In genomic region chr3:39290255-39290654, GRCh38 we compare ENCODE assay signal across 16 cellular contexts. TPM values are rescaled to one million over a fixed set of nuclear protein-coding genes. Genes with fewer than 3 reads are reported as not detected.
DNase-seq lines count a peak whose midpoint lies in the region; ATAC-seq and TF ChIP-seq lines count a peak whose summit lies in the region.
"Had no signal": no experiment of that assay in that cellular context is flagged by ENCODE, and none has a peak within 500 bp of the region (broad histone marks: within the 10 kb centered on the region; RNA-seq: fewer than 3 reads in every experiment).

No MANE protein-coding gene starts in this region.

- no peaks in the 10 kb centered on the region for H3K9me3 Mint-ChIP-seq in neural progenitor cell
- H3K9me3 Mint-ChIP-seq: activated CD4-positive, alpha-beta memory T cell treated with anti-CD3 and anti-CD28 coated beads, Interleukin-2, amount 10 ng/mL, durations not matched to agents 7 days and 5 days; CD4-positive, alpha-beta T cell; effector memory CD8-positive, alpha-beta T cell had no signal

- H3K27ac ChIP-seq in DND-41 (ENCODE audit: low read length) (peak overlapping the region; percentile 66), esophagus muscularis mucosa (replicated peaks in 1 of 4) (peak overlapping the region; percentile 10 to 60 (median 44)), ovary (peak overlapping the region; percentile 24 to 44), neural progenitor cell (no peak overlapping the region)

- H3K9me3 ChIP-seq in DND-41 (ENCODE audit: insufficient read depth, low read length, severe bottlenecking) (no peaks in the 10 kb centered on the region), esophagus muscularis mucosa (no peaks in the 10 kb centered on the region), ovary (no peaks in the 10 kb centered on the region), neural progenitor cell (ENCODE audit: low read depth) (no peaks in the 10 kb centered on the region)
- H3K9me3 ChIP-seq: tibial nerve had no signal

- H3K27me3 ChIP-seq in DND-41 (ENCODE audit: insufficient read depth, low read length, poor library complexity) (no peaks in the 10 kb centered on the region), esophagus muscularis mucosa (no peaks in the 10 kb centered on the region), ovary (no peaks in the 10 kb centered on the region), neural progenitor cell (no peaks in the 10 kb centered on the region)
- H3K27me3 ChIP-seq: tibial nerve had no signal

- H3K27me3 Mint-ChIP-seq in neural progenitor cell (ENCODE audit: insufficient read depth, low read depth) = peaks cover 6% of the 10 kb centered on the region
- H3K27me3 Mint-ChIP-seq: activated CD4-positive, alpha-beta memory T cell treated with anti-CD3 and anti-CD28 coated beads, Interleukin-2, amount 10 ng/mL, durations not matched to agents 7 days and 5 days; CD4-positive, alpha-beta T cell; effector memory CD8-positive, alpha-beta T cell had no signal

- H3K4me2 ChIP-seq in DND-41 (ENCODE audit: insufficient read depth, low read length) (no peak overlapping the region), neural progenitor cell (no peak overlapping the region)

- H3K36me3 ChIP-seq in DND-41 (ENCODE audit: insufficient read depth, low read length) (no peaks in the 10 kb centered on the region), esophagus muscularis mucosa (no peaks in the 10 kb centered on the region), ovary (no peaks in the 10 kb centered on the region), neural progenitor cell (no peaks in the 10 kb centered on the region)
- H3K36me3 ChIP-seq: tibial nerve had no signal

- H4K20me1 ChIP-seq in DND-41 (ENCODE audit: insufficient read depth, low read length) = no peaks in the 10 kb centered on the region
- no peaks in the 10 kb centered on the region for H4K20me1 ChIP-seq in neural progenitor cell (ENCODE audit: low read depth)

- H2AFZ ChIP-seq in DND-41 (ENCODE audit: low read depth, low read length) = no peak overlapping the region
- no peak overlapping the region for H2AFZ ChIP-seq in neural progenitor cell (replicated peaks)

- no peak overlapping the region for H3K4me3 ChIP-seq in DND-41 (ENCODE audit: low read depth in 1 of 2, low read length in 2 of 2)
- no peak overlapping the region for H3K4me3 ChIP-seq in esophagus muscularis mucosa
- H3K4me3 ChIP-seq in ovary = no peak overlapping the region
- H3K4me3 ChIP-seq in neural progenitor cell = no peak overlapping the region
- H3K4me3 ChIP-seq: tibial nerve had no signal

- H3K4me1 ChIP-seq in DND-41 (ENCODE audit: insufficient read depth, low read length) (peaks cover 56% of the 10 kb centered on the region), esophagus muscularis mucosa (peaks cover 0 to 11% (median 4%) of the 10 kb centered on the region in 4 donors), ovary (ENCODE audit: insufficient read depth) (no peaks in the 10 kb centered on the region), neural progenitor cell (no peaks in the 10 kb centered on the region)

- intact Hi-C loops in esophagus muscularis mucosa (cut with DNase I) (loop anchor here (5.0 kb wide), 1 partner anchor 163 kb away; no protein-coding TSS in a partner anchor), ovary (cut with DNase I) (loop anchor here in 1 of 4 donors (5.0 kb wide), 1 partner anchor 163 kb away; no protein-coding TSS in a partner anchor)

- no peak for TF ChIP-seq POLR2A in esophagus muscularis mucosa (IDR thresholded peaks at IDR 0.05; ENCODE audit: low read depth)
- TF ChIP-seq POLR2A in ovary (IDR thresholded peaks at IDR 0.05) = no peak

- no peak overlapping the region for H3K27ac Mint-ChIP-seq in neural progenitor cell
- H3K27ac Mint-ChIP-seq: activated CD4-positive, alpha-beta memory T cell treated with anti-CD3 and anti-CD28 coated beads, Interleukin-2, amount 10 ng/mL, durations not matched to agents 7 days and 5 days; CD4-positive, alpha-beta T cell had no signal

- H3F3A ChIP-seq in neural progenitor cell (ENCODE audit: low read depth) = no peaks in the 10 kb centered on the region

- TF ChIP-seq CTCF in DND-41 (IDR thresholded peaks at IDR 0.05; ENCODE audit: borderline replicate concordance, extremely low read depth, low read length, poor library complexity, severe bottlenecking) = no peak
- TF ChIP-seq CTCF in esophagus muscularis mucosa (IDR thresholded peaks at IDR 0.05) = no peak
- TF ChIP-seq CTCF in ovary (IDR thresholded peaks at IDR 0.05) = no peak
- TF ChIP-seq CTCF in neural progenitor cell (IDR thresholded peaks at IDR 0.05) = no peak

- H3K9ac ChIP-seq in DND-41 (ENCODE audit: low read depth, low read length) = peak overlapping the region; percentile 7; the same call in 1 of the 2 replicates
- H3K9ac ChIP-seq in neural progenitor cell = no peak overlapping the region

- no peak overlapping the region for H3K4me3 Mint-ChIP-seq in neural progenitor cell
- H3K4me3 Mint-ChIP-seq: activated CD4-positive, alpha-beta memory T cell treated with anti-CD3 and anti-CD28 coated beads, Interleukin-2, amount 10 ng/mL, durations not matched to agents 7 days and 5 days; CD4-positive, alpha-beta T cell; effector memory CD8-positive, alpha-beta T cell had no signal

- no peaks in the 10 kb centered on the region for H3K79me2 ChIP-seq in DND-41 (ENCODE audit: insufficient read depth, low read length)
- no peaks in the 10 kb centered on the region for H3K79me2 ChIP-seq in neural progenitor cell (ENCODE audit: low read depth)

- DNase-seq in DND-41 (peak; percentile 22), OCI-M1 (lab: John Stamatoyannopoulos, UW) (peak; percentile 55), esophagus muscularis mucosa (ENCODE audit: extremely low spot score) (no peak), ovary (no peak), neural progenitor cell (ENCODE audit: low spot score) (no peak)
- DNase-seq: activated CD4-positive, alpha-beta memory T cell treated with anti-CD3 and anti-CD28 coated beads, Interleukin-2, amount 10 ng/mL, durations not matched to agents 7 days and 5 days; activated effector memory CD4-positive, alpha-beta T cell treated with anti-CD3 and anti-CD28 coated beads, Interleukin-2, amount 50 U/mL, for 16 hours; CD4-positive, alpha-beta T cell; effector memory CD8-positive, alpha-beta T cell; NCI-H2171; SIG-M5 had no signal

- WGBS in esophagus muscularis mucosa = 52% methylated on average over 4 of the region's 4 CpGs
- 19 to 32% (median 19%) methylated on average over 4 of the region's 4 CpGs for WGBS in ovary, 3 donors

- peaks cover 6% of the 10 kb centered on the region for H3K4me1 Mint-ChIP-seq in neural progenitor cell

- no peaks in the 10 kb centered on the region for H3K36me3 Mint-ChIP-seq in neural progenitor cell

- TF ChIP-seq EP300 in esophagus muscularis mucosa (IDR thresholded peaks at IDR 0.05) (no peak), ovary (IDR thresholded peaks at IDR 0.05) (no peak)

- no peak for ATAC-seq in DND-41 (ENCODE audit: insufficient read depth, low read depth)
- no peak for ATAC-seq in GM19397 (IDR thresholded peaks at IDR 0.05; ENCODE audit: unreplicated experiment)
- no peak for ATAC-seq in GM21528 (IDR thresholded peaks at IDR 0.05; ENCODE audit: low FRiP score, unreplicated experiment)
- no peak for ATAC-seq in GM19324 (IDR thresholded peaks at IDR 0.05; ENCODE audit: low FRiP score, unreplicated experiment)
- ATAC-seq: effector memory CD8-positive, alpha-beta T cell had no signal

RNA-seq across cellular contexts. Expression of gene CX3CR1, which starts 10.4 kb away (rescaled TPM):
- total RNA-seq in esophagus muscularis mucosa (under 1 TPM; 0.23 to 0.78 (median 0.46) TPM), ovary (1 to 10 TPM in 4 of 7 donors, under 1 TPM in 3; 0.12 to 5.5 (median 1.3) TPM), neural progenitor cell (ENCODE audit: low replicate concordance) (0.06 TPM in 1 of 2 replicates, not detected in the other)
- polyA plus RNA-seq in ovary = 1 to 10 TPM in 1 of 2 donors, under 1 TPM in 1; 0.29 to 8.4 TPM
- total RNA-seq: pulmonary artery endothelial cell had no signal

RNA-seq across cellular contexts. Expression of gene CCR8, which starts 39.3 kb away (rescaled TPM):
- not detected for total RNA-seq in esophagus muscularis mucosa
- not detected for total RNA-seq in ovary
- polyA plus RNA-seq in ovary = under 1 TPM in 1 of 2 donors, not detected in 1; 0.23 TPM
- total RNA-seq in neural progenitor cell (ENCODE audit: low replicate concordance) = not detected in 2 replicates
- total RNA-seq: pulmonary artery endothelial cell, tibial nerve had no signal

Comparison
In these comparisons a context has a peak if more than half of its experiments do, and no peak if none do; other contexts are left out.
1. DNase-seq: peak in DND-41 (single experiment) and OCI-M1 (single experiment); none in esophagus muscularis mucosa (single experiment), ovary (0 of 5) and neural progenitor cell (single experiment).